Comparison of ENCODE assay signal across 8 cellular contexts in the genomic region with DNA sequence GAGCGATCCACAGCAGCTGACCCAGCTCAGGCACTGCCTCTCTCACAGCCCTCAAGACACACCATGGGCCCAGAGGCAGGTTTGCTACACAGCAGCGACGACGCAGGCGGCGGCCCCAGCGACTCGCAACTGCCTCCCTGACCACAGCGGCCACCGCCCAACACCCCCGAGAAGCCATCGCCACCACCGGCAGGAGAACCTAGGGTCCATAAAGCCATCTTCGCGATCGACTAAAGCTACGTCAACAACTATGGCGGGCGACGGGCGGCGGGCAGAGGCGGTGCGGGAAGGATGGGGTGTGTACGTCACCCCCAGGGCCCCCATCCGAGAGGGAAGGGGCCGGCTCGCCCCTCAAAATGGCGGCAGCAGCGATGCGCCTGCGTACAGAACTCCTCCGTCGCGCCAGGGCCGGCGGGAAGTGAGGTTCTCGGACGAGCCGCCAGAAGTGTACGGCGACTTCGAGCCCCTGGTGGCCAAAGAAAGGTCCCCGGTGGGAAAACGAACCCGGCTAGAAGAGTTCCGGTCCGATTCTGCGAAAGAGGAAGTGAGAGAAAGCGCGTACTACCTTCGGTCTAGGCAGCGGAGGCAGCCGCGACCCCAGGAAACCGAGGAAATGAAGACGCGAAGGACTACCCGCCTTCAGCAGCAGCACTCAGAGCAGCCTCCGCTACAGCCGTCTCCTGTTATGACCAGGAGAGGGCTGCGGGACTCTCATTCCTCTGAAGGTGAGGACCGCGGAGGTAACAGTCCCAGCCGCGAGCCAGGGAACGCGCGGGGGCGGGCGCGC. TPM values are rescaled to one million over a fixed set of nuclear protein-coding genes. Genes with fewer than 3 reads are reported as not detected.
DNase-seq lines count a peak whose midpoint lies in the region; ATAC-seq and TF ChIP-seq lines count a peak whose summit lies in the region.

A gene with protein sequence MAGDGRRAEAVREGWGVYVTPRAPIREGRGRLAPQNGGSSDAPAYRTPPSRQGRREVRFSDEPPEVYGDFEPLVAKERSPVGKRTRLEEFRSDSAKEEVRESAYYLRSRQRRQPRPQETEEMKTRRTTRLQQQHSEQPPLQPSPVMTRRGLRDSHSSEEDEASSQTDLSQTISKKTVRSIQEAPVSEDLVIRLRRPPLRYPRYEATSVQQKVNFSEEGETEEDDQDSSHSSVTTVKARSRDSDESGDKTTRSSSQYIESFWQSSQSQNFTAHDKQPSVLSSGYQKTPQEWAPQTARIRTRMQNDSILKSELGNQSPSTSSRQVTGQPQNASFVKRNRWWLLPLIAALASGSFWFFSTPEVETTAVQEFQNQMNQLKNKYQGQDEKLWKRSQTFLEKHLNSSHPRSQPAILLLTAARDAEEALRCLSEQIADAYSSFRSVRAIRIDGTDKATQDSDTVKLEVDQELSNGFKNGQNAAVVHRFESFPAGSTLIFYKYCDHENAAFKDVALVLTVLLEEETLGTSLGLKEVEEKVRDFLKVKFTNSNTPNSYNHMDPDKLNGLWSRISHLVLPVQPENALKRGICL (plus strand): TSS at position 33 of the 787 bp plus-strand sequence. CDS start 218 bp downstream, at position 251.

- DNase-seq in GM13977 (ENCODE audit: low spot score) (peak; percentile 88), NCI-H146 treated with DMSO at 0.1 percent for 48 hours (lab: John Stamatoyannopoulos, UW; ENCODE audit: unreplicated experiment) (peak; percentile 91), amniotic epithelial cell (ENCODE audit: low read depth) (peak; percentile 96), heart right ventricle (peak; percentile 97 to 98), posterior vena cava (ENCODE audit: low spot score) (peak; percentile 99), upper lobe of right lung (peak; percentile 99)

- H3K27ac ChIP-seq in heart right ventricle (peak within 1 kb of the TSS; percentile 95 to 100 (median 99)), upper lobe of right lung (peak within 1 kb of the TSS; percentile 100)

- in situ Hi-C loops in GM13977 (cut with MboI; ENCODE audit: low pct_unique_long_range_greater_than_20kb, low sequenced_read_pairs, unreplicated experiment): no loop called here

- H3K27me3 ChIP-seq in heart right ventricle: no peaks in the 10 kb centered on the region
- H3K27me3 ChIP-seq in upper lobe of right lung: no peaks in the 10 kb centered on the region

- intact Hi-C loops in T-helper 1 cell treated with Interleukin-12 subunit alpha and Interleukin-12 subunit beta and Interleukin-4 antibody, amounts not matched to agents 30 ng/mL and 1 ng/mL, for 36 hours (cut with micrococcal nuclease): loop anchor here (1.0 to 5.0 kb wide), 11 partner anchors 15 to 1206 kb away; partner anchors contain the start of genes AXDND1, CEP350, IER5 and QSOX1
- intact Hi-C loops in heart right ventricle (cut with DNase I): loop anchor here in 5 of 10 donors (1.0 to 10.0 kb wide), 6 partner anchors 65 to 142 kb away; partner anchors contain the start of gene CEP350 (in 4 of the 5)
- intact Hi-C loops in posterior vena cava (cut with DNase I): loop anchor here in 1 of 2 donors (10.0 kb wide), 1 partner anchor 72 kb away; the partner anchor contains the start of gene CEP350
- intact Hi-C loops in upper lobe of right lung (cut with DNase I): no loop called here

- ATAC-seq in HG02884 (IDR thresholded peaks at IDR 0.05; ENCODE audit: unreplicated experiment) (peak; percentile 70), heart right ventricle (peak; percentile 94 to 98 (median 96)), upper lobe of right lung (peak; percentile 95)

- H3K4me3 ChIP-seq in heart right ventricle: peak within 1 kb of the TSS; percentile 64 to 90 (median 79)
- peak within 1 kb of the TSS; percentile 91 for H3K4me3 ChIP-seq in upper lobe of right lung

- H3K36me3 ChIP-seq in heart right ventricle (peaks cover 0 to 36% (median 15%) of the 10 kb centered on the region in 9 donors), upper lobe of right lung (peaks cover 28% of the 10 kb centered on the region)

- no peaks in the 10 kb centered on the region for H3K9me3 ChIP-seq in heart right ventricle
- H3K9me3 ChIP-seq in upper lobe of right lung: no peaks in the 10 kb centered on the region

- H3K4me1 ChIP-seq in heart right ventricle (peaks cover 3 to 62% (median 57%) of the 10 kb centered on the region in 9 donors), upper lobe of right lung (peaks cover 52% of the 10 kb centered on the region)

- TF ChIP-seq CTCF in GM13977 (IDR thresholded peaks at IDR 0.05; ENCODE audit: extremely low read depth, insufficient read depth, missing control alignments) (peak; percentile 24), heart right ventricle (IDR thresholded peaks at IDR 0.05) (peak; percentile 27 to 62 (median 40)), upper lobe of right lung (IDR thresholded peaks at IDR 0.05) (peak; percentile 51)

- WGBS in heart right ventricle, 2 donors: 0% methylated on average over 72 of the region's 72 CpGs

RNA-seq across cellular contexts. Expression of the gene that starts here (rescaled TPM):
- 98.6 and 103 TPM in 2 replicates for total RNA-seq in T-helper 1 cell treated with Interleukin-12 subunit alpha and Interleukin-12 subunit beta and Interleukin-4 antibody, amounts not matched to agents 30 ng/mL and 1 ng/mL, for 36 hours
- total RNA-seq in heart right ventricle: 10 to 100 TPM; 31.6 to 50.3 (median 46.0) TPM
- polyA plus RNA-seq in heart right ventricle: 10 to 100 TPM; 13.4 to 19.2 TPM
- total RNA-seq in posterior vena cava: 10 to 100 TPM; 60.9 to 63.9 TPM
- 68.8 TPM for total RNA-seq in upper lobe of right lung

Comparison
In these comparisons a context has a peak if more than half of its experiments do, and no peak if none do; other contexts are left out.
1. Peak in every context shown above with its lines: DNase-seq, ATAC-seq, H3K4me3 ChIP-seq and H3K27ac ChIP-seq.